In the genomic region with DNA sequence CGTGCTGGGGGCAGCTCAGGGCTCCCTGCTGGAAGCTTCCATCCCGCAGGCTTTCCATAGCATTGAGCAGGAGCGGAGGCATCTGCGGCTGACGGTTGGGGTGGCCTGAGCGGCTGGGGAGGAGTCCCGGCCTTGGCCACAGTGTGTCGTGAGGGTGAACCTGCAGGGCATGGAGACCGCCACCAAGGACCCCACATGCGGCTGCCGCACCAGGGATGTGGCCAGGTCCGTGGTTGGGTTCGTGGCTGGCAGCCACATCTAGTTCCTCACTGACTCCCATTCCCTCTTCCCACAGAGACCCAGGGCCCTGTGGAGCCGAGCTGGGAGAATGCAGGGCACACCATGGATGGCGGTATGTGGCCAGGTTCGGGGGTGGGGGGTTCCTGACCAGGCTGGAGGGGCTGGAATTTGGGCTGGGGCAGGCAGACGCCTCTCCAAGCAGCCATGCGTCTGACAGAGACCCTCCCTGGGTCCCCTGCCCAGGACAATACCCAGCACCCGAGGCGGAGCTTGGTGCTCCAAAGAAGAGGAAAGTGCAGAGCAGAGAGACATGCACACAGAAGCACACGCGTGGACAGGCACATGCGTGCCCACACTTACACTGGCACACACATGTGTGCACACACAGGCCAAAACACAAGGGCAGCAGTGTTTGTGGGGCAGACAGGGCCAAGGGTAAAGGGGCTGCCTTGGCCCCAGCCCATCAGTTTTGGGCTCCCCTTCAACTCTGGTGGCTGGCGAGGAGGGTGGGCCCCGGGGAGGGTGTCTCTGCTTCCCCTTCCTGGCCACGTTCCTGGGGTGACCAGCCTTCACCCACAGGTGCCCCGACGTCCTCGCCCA, we compare ENCODE assay signal across 1 cellular context.
TF ChIP-seq lines count a peak whose summit lies in the region.

No MANE protein-coding gene starts in this region.

TF ChIP-seq in H1, 55 proteins besides CTCF, POLR2A, EP300 and RAD21:
- TF ChIP-seq PHF8 (conservative IDR thresholded peaks at IDR 0.05; ENCODE audit: low read depth, low read length) (no peak), CTBP2 (IDR thresholded peaks at IDR 0.05; ENCODE audit: borderline replicate concordance, insufficient read depth, insufficient read length, low read length) (no peak)
